ENCODE assay signal across 1 cellular context in the genomic region with DNA sequence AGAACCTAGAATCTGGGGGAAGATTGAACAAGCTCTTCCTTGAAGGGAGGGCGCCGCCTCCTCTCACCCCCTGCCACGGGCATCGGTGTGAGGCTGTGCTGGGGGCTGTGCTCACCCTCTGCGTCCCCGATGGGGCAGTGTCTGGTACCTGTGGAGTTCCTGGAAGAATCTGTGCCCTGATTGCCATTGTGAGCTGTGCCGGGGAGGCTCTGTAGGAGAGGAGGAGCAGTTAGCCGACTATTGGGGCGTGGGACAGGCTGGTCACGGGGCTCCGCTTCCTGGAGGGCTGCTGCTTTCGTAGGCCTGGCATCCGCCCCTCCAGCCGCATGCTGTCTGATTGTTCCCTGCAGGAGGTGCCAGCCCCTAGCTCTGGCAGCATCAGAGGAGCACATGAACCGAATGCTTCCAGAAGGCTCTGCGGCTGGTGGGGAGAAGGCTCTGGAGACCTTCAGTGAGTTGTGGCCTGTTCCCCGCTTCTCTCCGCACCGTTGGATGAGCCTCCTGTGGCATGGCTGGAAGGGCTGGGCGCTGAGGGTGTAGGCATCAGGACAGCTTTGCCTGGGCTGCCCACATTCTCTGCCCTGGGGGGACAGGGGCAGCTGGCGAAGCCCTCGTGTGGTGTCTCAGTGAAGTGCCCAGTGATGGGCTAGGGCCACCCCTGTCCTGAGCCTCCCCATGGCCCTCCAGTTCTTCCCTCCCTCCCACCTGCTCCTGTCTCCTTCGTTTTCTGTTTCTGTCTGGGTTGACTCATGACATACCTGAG.
TF ChIP-seq lines count a peak whose summit lies in the region.

No MANE protein-coding gene starts in this region.

TF ChIP-seq in neural cell, 6 proteins besides CTCF, POLR2A, EP300 and RAD21 (continued from another document):
- TF ChIP-seq, protein P1, sequence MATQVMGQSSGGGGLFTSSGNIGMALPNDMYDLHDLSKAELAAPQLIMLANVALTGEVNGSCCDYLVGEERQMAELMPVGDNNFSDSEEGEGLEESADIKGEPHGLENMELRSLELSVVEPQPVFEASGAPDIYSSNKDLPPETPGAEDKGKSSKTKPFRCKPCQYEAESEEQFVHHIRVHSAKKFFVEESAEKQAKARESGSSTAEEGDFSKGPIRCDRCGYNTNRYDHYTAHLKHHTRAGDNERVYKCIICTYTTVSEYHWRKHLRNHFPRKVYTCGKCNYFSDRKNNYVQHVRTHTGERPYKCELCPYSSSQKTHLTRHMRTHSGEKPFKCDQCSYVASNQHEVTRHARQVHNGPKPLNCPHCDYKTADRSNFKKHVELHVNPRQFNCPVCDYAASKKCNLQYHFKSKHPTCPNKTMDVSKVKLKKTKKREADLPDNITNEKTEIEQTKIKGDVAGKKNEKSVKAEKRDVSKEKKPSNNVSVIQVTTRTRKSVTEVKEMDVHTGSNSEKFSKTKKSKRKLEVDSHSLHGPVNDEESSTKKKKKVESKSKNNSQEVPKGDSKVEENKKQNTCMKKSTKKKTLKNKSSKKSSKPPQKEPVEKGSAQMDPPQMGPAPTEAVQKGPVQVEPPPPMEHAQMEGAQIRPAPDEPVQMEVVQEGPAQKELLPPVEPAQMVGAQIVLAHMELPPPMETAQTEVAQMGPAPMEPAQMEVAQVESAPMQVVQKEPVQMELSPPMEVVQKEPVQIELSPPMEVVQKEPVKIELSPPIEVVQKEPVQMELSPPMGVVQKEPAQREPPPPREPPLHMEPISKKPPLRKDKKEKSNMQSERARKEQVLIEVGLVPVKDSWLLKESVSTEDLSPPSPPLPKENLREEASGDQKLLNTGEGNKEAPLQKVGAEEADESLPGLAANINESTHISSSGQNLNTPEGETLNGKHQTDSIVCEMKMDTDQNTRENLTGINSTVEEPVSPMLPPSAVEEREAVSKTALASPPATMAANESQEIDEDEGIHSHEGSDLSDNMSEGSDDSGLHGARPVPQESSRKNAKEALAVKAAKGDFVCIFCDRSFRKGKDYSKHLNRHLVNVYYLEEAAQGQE (IDR thresholded peaks at IDR 0.05; ENCODE audit: borderline replicate concordance): no peak
